Comparison of ENCODE assay signal across 12 cellular contexts in genomic region chr1:115051850-115052249, GRCh38. TPM values are rescaled to one million over a fixed set of nuclear protein-coding genes. Genes with fewer than 3 reads are reported as not detected.
DNase-seq lines count a peak whose midpoint lies in the region; ATAC-seq and TF ChIP-seq lines count a peak whose summit lies in the region.
"Had no signal": no experiment of that assay in that cellular context is flagged by ENCODE, and none has a peak within 500 bp of the region (broad histone marks: within the 10 kb centered on the region; RNA-seq: fewer than 3 reads in every experiment).

No MANE protein-coding gene starts in this region.

- peaks cover 0 to 26% (median 0%) of the 10 kb centered on the region in 3 donors for H3K4me1 ChIP-seq in esophagus squamous epithelium

- DNase-seq in stimulated activated naive CD8-positive, alpha-beta T cell treated with anti-CD3 and anti-CD28 coated beads, Interleukin-15, amount 100 ng/mL, for 72 hours, result no peak
- DNase-seq in stimulated activated naive CD8-positive, alpha-beta T cell treated with anti-CD3 and anti-CD28 coated beads, Interleukin-15, Interleukin-2, amounts not matched to agents 100 U/mL and 50 U/mL, for 24 hours, result no peak
- DNase-seq in astrocyte of the spinal cord (ENCODE audit: low read depth, low spot score), result no peak
- DNase-seq in esophagus squamous epithelium (lab: John Stamatoyannopoulos, UW), result no peak
- no peak for DNase-seq in ACHN
- no peak for DNase-seq in NCI-H524 (lab: John Stamatoyannopoulos, UW)
- DNase-seq in NCI-H1105 (lab: John Stamatoyannopoulos, UW), result no peak

- no peaks in the 10 kb centered on the region for H3K36me3 ChIP-seq in esophagus squamous epithelium

- TF ChIP-seq CTCF in astrocyte of the spinal cord (IDR thresholded peaks at IDR 0.05; ENCODE audit: low read depth, low read length) (peak; percentile 7), esophagus squamous epithelium (IDR thresholded peaks at IDR 0.05) (peak in 2 of 6 experiments; percentile 4 to 41)

- no peak overlapping the region for H3K4me3 ChIP-seq in astrocyte of the spinal cord (ENCODE audit: low read depth, low read length)
- H3K4me3 ChIP-seq in esophagus squamous epithelium, result peak overlapping the region in 3 of 4 donors; percentile 21 to 35 (median 22)

- in situ Hi-C loops in astrocyte of the spinal cord (cut with HindIII; ENCODE audit: low sequenced_read_pairs), result no loop called here
- in situ Hi-C loops in ACHN (cut with HindIII; ENCODE audit: low pct_ligation_motif_present, low pct_unique_long_range_greater_than_20kb, low sequenced_read_pairs), result no loop called here

- no peaks in the 10 kb centered on the region for H3K9me3 ChIP-seq in esophagus squamous epithelium

- 39 to 49% methylated on average over 5 of the region's 5 CpGs for WGBS in esophagus squamous epithelium, 2 donors

- no peaks in the 10 kb centered on the region for H3K9me3 Mint-ChIP-seq in stimulated activated naive CD8-positive, alpha-beta T cell treated with anti-CD3 and anti-CD28 coated beads, Interleukin-15, amount 100 ng/mL, for 72 hours
- H3K9me3 Mint-ChIP-seq: CD14-positive monocyte had no signal

- peak overlapping the region; percentile 17 to 72 (median 55) for H3K27ac ChIP-seq in esophagus squamous epithelium

- no peak for TF ChIP-seq POLR2A in esophagus squamous epithelium (IDR thresholded peaks at IDR 0.05)

- peaks cover 6% of the 10 kb centered on the region for H3K4me1 Mint-ChIP-seq in stimulated activated naive CD8-positive, alpha-beta T cell treated with anti-CD3 and anti-CD28 coated beads, Interleukin-15, amount 100 ng/mL, for 72 hours

- ATAC-seq in stimulated activated naive CD8-positive, alpha-beta T cell treated with anti-CD3 and anti-CD28 coated beads, Interleukin-15, amount 100 ng/mL, for 72 hours, result peak; percentile 31
- no peak for ATAC-seq in stimulated activated naive CD8-positive, alpha-beta T cell treated with anti-CD3 and anti-CD28 coated beads, Interleukin-15, Interleukin-2, amounts not matched to agents 100 U/mL and 50 U/mL, for 24 hours

- intact Hi-C loops in esophagus squamous epithelium (cut with DNase I), result loop anchor here (5.0 kb wide), 1 partner anchor 70 kb away; no protein-coding TSS in a partner anchor

- no peaks in the 10 kb centered on the region for H3K27me3 Mint-ChIP-seq in stimulated activated naive CD8-positive, alpha-beta T cell treated with anti-CD3 and anti-CD28 coated beads, Interleukin-15, amount 100 ng/mL, for 72 hours

- H3K4me3 Mint-ChIP-seq in stimulated activated naive CD8-positive, alpha-beta T cell treated with anti-CD3 and anti-CD28 coated beads, Interleukin-15, amount 100 ng/mL, for 72 hours, result no peak overlapping the region

- no peaks in the 10 kb centered on the region for H3K27me3 ChIP-seq in esophagus squamous epithelium

- no peak overlapping the region for H3K27ac Mint-ChIP-seq in stimulated activated naive CD8-positive, alpha-beta T cell treated with anti-CD3 and anti-CD28 coated beads, Interleukin-15, amount 100 ng/mL, for 72 hours

RNA-seq across cellular contexts. Expression of gene TSHB, which starts 22.2 kb away (rescaled TPM):
- not detected for total RNA-seq in esophagus squamous epithelium
- total RNA-seq: H1, HT-29, IMR-90, Right ventricle myocardium inferior had no signal

RNA-seq across cellular contexts. Expression of gene TSPAN2, which starts 37.5 kb away (rescaled TPM):
- total RNA-seq in esophagus squamous epithelium, result 1 to 10 TPM in 2 of 4 donors, under 1 TPM in 2; 0.83 to 7.6 (median 3.9) TPM
